In genomic region chr4:88859191-88859812, GRCh38 we compare ENCODE assay signal across 13 cellular contexts.
DNase-seq lines count a peak whose midpoint lies in the region; ATAC-seq, FAIRE-seq and TF ChIP-seq lines count a peak whose summit lies in the region.
"Had no signal": no experiment of that assay in that cellular context is flagged by ENCODE, and none has a peak within 500 bp of the region (broad histone marks: within the 10 kb centered on the region; RNA-seq: fewer than 3 reads in every experiment).

No MANE protein-coding gene starts in this region.

- no peaks in the 10 kb centered on the region for H4K20me1 ChIP-seq in BLaER1

- ATAC-seq in GM21390 (IDR thresholded peaks at IDR 0.05; ENCODE audit: unreplicated experiment) (peak; percentile 19), HG03175 (IDR thresholded peaks at IDR 0.05; ENCODE audit: unreplicated experiment) (peak; percentile 9), HG03108 (IDR thresholded peaks at IDR 0.05; ENCODE audit: unreplicated experiment) (no peak)

- H3K9ac ChIP-seq in BLaER1, result no peak overlapping the region

- DNase-seq in fibroblast of mammary gland (ENCODE audit: low read depth), result peak; percentile 35
- no peak for DNase-seq in urothelium cell line (ENCODE audit: low spot score)
- no peak for DNase-seq in EL
- DNase-seq in effector CD4-positive, alpha-beta T cell, result no peak
- DNase-seq: activated B cell treated with CpG ODN at 0.5 μM for 24 hours; erythroblast; stimulated activated CD4-positive, alpha-beta T cell treated with anti-CD3 and anti-CD28 coated beads, Interleukin-12 subunit alpha, Interleukin-12 subunit beta, amount 100 ng/mL, for 4 hours had no signal

- no peak for TF ChIP-seq CTCF in fibroblast of mammary gland (conservative IDR thresholded peaks at IDR 0.05; ENCODE audit: control insufficient read depth, insufficient read depth, low read depth, low read length)

- no peak for FAIRE-seq in urothelium cell line (lab: Jason Lieb, UNC)

- peaks cover 15% of the 10 kb centered on the region for H3K4me1 ChIP-seq in BLaER1

- no peaks in the 10 kb centered on the region for H3K36me3 ChIP-seq in BLaER1
- H3K36me3 ChIP-seq: adrenal gland, tibial artery had no signal

- H3K4me2 ChIP-seq in BLaER1, result peak overlapping the region; percentile 43

- no peaks in the 10 kb centered on the region for H3K9me3 ChIP-seq in BLaER1
- H3K9me3 ChIP-seq: adrenal gland, tibial artery had no signal

- no peak overlapping the region for H3K27ac ChIP-seq in BLaER1
- H3K27ac ChIP-seq: tibial artery had no signal

- H3K27me3 ChIP-seq in BLaER1, result no peaks in the 10 kb centered on the region
- H3K27me3 ChIP-seq: adrenal gland, tibial artery had no signal

- H3K4me3 ChIP-seq in BLaER1 (no peak overlapping the region), fibroblast of mammary gland (ENCODE audit: control insufficient read depth, low read depth, low read length) (no peak overlapping the region)
- H3K4me3 ChIP-seq: adrenal gland, tibial artery had no signal
